In genomic region chr3:31980530-31981205, GRCh38 we compare ENCODE assay signal across 1 cellular context.
TF ChIP-seq lines count a peak whose summit lies in the region.

No MANE protein-coding gene starts in this region.

TF ChIP-seq in WTC11, 78 proteins besides CTCF, POLR2A, EP300 and RAD21 (continued from another document):
- peak; percentile 96 for TF ChIP-seq ZBTB43 (CRISPR knock-in tag; IDR thresholded peaks at IDR 0.05)
- TF ChIP-seq PRRX2 (CRISPR knock-in tag; IDR thresholded peaks at IDR 0.05): no peak
TF ChIP-seq in WTC11: peak in this region for 23.
